Comparison of ENCODE assay signal across 1 cellular context in genomic region chr10:44237364-44238034, GRCh38.
TF ChIP-seq lines count a peak whose summit lies in the region.

No MANE protein-coding gene starts in this region.

TF ChIP-seq in HepG2, 621 proteins besides CTCF, POLR2A, EP300 and RAD21 (continued from another document):
- TF ChIP-seq ZNF512 (CRISPR knock-in tag; IDR thresholded peaks at IDR 0.05) (peak; percentile 99), ZFP1 (CRISPR knock-in tag; IDR thresholded peaks at IDR 0.05) (0 out of 2 replicates have a peak, but pooled peaks have one; percentile 14), SETDB1 (CRISPR knock-in tag; IDR thresholded peaks at IDR 0.05; ENCODE audit: borderline replicate concordance) (no peak)
